11 cellular contexts compared by ENCODE assay signal in genomic region chr4:168797176-168797575, GRCh38.
A peak's percentile ranks its signal among the peaks of the same experiment; 100 is the strongest.
DNase-seq lines count a peak whose midpoint lies in the region; ATAC-seq and TF ChIP-seq lines count a peak whose summit lies in the region.
"Had no signal": no experiment of that assay in that cellular context is flagged by ENCODE, and none has a peak within 500 bp of the region (broad histone marks: within the 10 kb centered on the region; RNA-seq: fewer than 3 reads in every experiment).

No MANE protein-coding gene starts in this region.

- H3K9ac ChIP-seq in rectal smooth muscle tissue (ENCODE audit: low read length) = no peak overlapping the region

- DNase-seq in EL = peak; percentile 86
- DNase-seq in RPMI7951 (ENCODE audit: low read depth) = peak; percentile 85
- DNase-seq in fibroblast of pulmonary artery (ENCODE audit: low read depth) = peak; percentile 90
- DNase-seq in NCI-H524 (lab: John Stamatoyannopoulos, UW) = no peak
- no peak for DNase-seq in epidermal melanocyte (ENCODE audit: insufficient read length, low spot score)
- DNase-seq: DMS153, naive B cell, SW 1271 had no signal

- H3K27ac ChIP-seq in rectal smooth muscle tissue (ENCODE audit: low read depth, low read length) = peak overlapping the region; percentile 46

- H3K36me3 ChIP-seq in rectal smooth muscle tissue (ENCODE audit: control insufficient read depth, insufficient read depth, low read length) = no peaks in the 10 kb centered on the region

- TF ChIP-seq CTCF in fibroblast of pulmonary artery (IDR thresholded peaks at IDR 0.05; ENCODE audit: low read length, missing control alignments) = no peak

- H3K4me3 ChIP-seq in fibroblast of pulmonary artery (replicated peaks; ENCODE audit: low read depth, low read length) (no peak overlapping the region), rectal smooth muscle tissue (ENCODE audit: low read length) (no peak overlapping the region)

- H3K27me3 ChIP-seq in rectal smooth muscle tissue (ENCODE audit: control insufficient read depth, insufficient read depth, low read length) = no peaks in the 10 kb centered on the region

- ATAC-seq in GM18502 (IDR thresholded peaks at IDR 0.05; ENCODE audit: poor library complexity, unreplicated experiment) (no peak), GM18520 (IDR thresholded peaks at IDR 0.05; ENCODE audit: unreplicated experiment) (no peak)

- H3K4me1 ChIP-seq in rectal smooth muscle tissue (ENCODE audit: control insufficient read depth, insufficient read depth, low read length) = peaks cover 3% of the 10 kb centered on the region

Comparison
In these comparisons a context has a peak if more than half of its experiments do, and no peak if none do; other contexts are left out.
1. DNase-seq: peak in EL (single experiment), RPMI7951 (single experiment) and fibroblast of pulmonary artery (single experiment); none in NCI-H524 (0 of 2) and epidermal melanocyte (single experiment).